In genomic region chr17:74810699-74811485, GRCh38 we compare ENCODE assay signal across 32 cellular contexts. TPM values are rescaled to one million over a fixed set of nuclear protein-coding genes. Genes with fewer than 3 reads are reported as not detected.
DNase-seq lines count a peak whose midpoint lies in the region; ATAC-seq, FAIRE-seq and TF ChIP-seq lines count a peak whose summit lies in the region.
"Had no signal": no experiment of that assay in that cellular context is flagged by ENCODE, and none has a peak within 500 bp of the region (broad histone marks: within the 10 kb centered on the region; RNA-seq: fewer than 3 reads in every experiment).

No MANE protein-coding gene starts in this region.

- peaks cover 13 to 24% of the 10 kb centered on the region in 2 experiments for H4K20me1 ChIP-seq in H1 (replicated peaks in 1 of 2; ENCODE audit: control insufficient read depth in 1 of 2, insufficient read depth in 2 of 2, low read length in 2 of 2)

- no peaks in the 10 kb centered on the region for H3K79me2 ChIP-seq in H1 (ENCODE audit: control insufficient read depth in 1 of 2, insufficient read depth in 2 of 2, low read length in 2 of 2)

- CTCF ChIA-PET in H1 (lab: Charles Lee; ENCODE audit: partially characterized antibody): interaction anchor here (1.9 to 99.6 kb wide), 3 partner anchors 8 to 66 kb away, joined by 5 to 2981 read pairs (median 2981); partner anchors contain the start of genes FDXR, GRIN2C and NAT9

- H4K8ac ChIP-seq in H1 (ENCODE audit: extremely low read depth, insufficient read depth, low read length): no peak overlapping the region

- TF ChIP-seq CTCF in H1 (IDR thresholded peaks at IDR 0.05; ENCODE audit: control extremely low read depth in 1 of 3, insufficient read depth in 1 of 3, low read depth in 1 of 3, low read length in 3 of 3): no peak

- H3K36me3 Mint-ChIP-seq in T-helper 17 cell (ENCODE audit: low read depth): peaks cover 6% of the 10 kb centered on the region
- H3K36me3 Mint-ChIP-seq: natural killer cell treated with Interleukin-12 subunit alpha and Interleukin-12 subunit beta and Interleukin-15 and Interleukin-18, amount 100 ng/mL, for 72 hours had no signal

- H2BK20ac ChIP-seq in H1 (ENCODE audit: low read length): no peak overlapping the region

- H3K23me2 ChIP-seq in H1 (ENCODE audit: low read depth, low read length): no peaks in the 10 kb centered on the region

- no peak overlapping the region for H3K4me2 ChIP-seq in H1 (ENCODE audit: insufficient read depth in 1 of 2, low read depth in 2 of 2, low read length in 2 of 2)
- H3K4me2 ChIP-seq: SK-N-SH had no signal

- no peak overlapping the region for H3K9ac ChIP-seq in H1 (replicated peaks in 1 of 4; ENCODE audit: extremely low read depth in 1 of 4, low read depth in 3 of 4, low read length in 3 of 4)
- H3K9ac ChIP-seq: SK-N-SH had no signal

- FAIRE-seq in H1 (lab: Jason Lieb, UNC): no peak
- FAIRE-seq: G401.6 had no signal

- TF ChIP-seq RAD21 in H1 (IDR thresholded peaks at IDR 0.05 in 1 of 2, conservative IDR thresholded peaks at IDR 0.05 in 1 of 2; ENCODE audit: low read depth in 2 of 2, low read length in 2 of 2): no peak

- DNase-seq in Ammon's horn (ENCODE audit: low spot score): peak; percentile 76
- no peak for DNase-seq in T-helper 17 cell
- no peak for DNase-seq in H1 (ENCODE audit: low read depth in 1 of 2, low spot score in 2 of 2)
- peak; percentile 16 for DNase-seq in middle frontal gyrus (ENCODE audit: extremely low spot score, low spot score)
- no peak for DNase-seq in DMS53 treated with DMSO at 0.1 percent for 48 hours (lab: John Stamatoyannopoulos, UW; ENCODE audit: unreplicated experiment)
- DNase-seq in activated gamma-delta T cell (lab: John Stamatoyannopoulos, UW): no peak
- DNase-seq in HPDE6-E6E7 (ENCODE audit: extremely low spot score): no peak
- DNase-seq: activated CD4-positive, alpha-beta T cell treated with anti-CD3 and anti-CD28 coated beads, Interleukin-2, amount 10 ng/mL, durations not matched to agents 24 days and 14 days; activated naive CD4-positive, alpha-beta T cell treated with anti-CD3 and anti-CD28 coated beads for 36 hours; activated T-cell treated with anti-CD3 and anti-CD28 coated beads, Interleukin-2, amount 50 U/mL, for 4 hours; CD8-positive, alpha-beta T cell; cortex of kidney; DMS153; endodermal cell; foreskin keratinocyte; immature natural killer cell; NCI-H1105; NCI-H187 treated with DMSO at 0.1 percent for 48 hours; NCI-H774; ovary; SK-N-SH; spleen; T-helper 2 cell; transverse colon had no signal

- no peaks in the 10 kb centered on the region for H3K36me3 ChIP-seq in H1 (ENCODE audit: control insufficient read depth in 2 of 4, insufficient read depth in 4 of 4, low read length in 3 of 4)
- H3K36me3 ChIP-seq: ovary, transverse colon had no signal

- no peak overlapping the region for H3K27ac ChIP-seq in H1 (ENCODE audit: low read depth, low read length)
- H3K27ac ChIP-seq: foreskin keratinocyte, RWPE1, spleen, transverse colon had no signal

- no peaks in the 10 kb centered on the region for H3K27me3 Mint-ChIP-seq in T-helper 17 cell
- H3K27me3 Mint-ChIP-seq: activated CD4-positive, alpha-beta T cell treated with anti-CD3 and anti-CD28 coated beads, Interleukin-2, amount 10 ng/mL, durations not matched to agents 24 days and 14 days; natural killer cell treated with Interleukin-12 subunit alpha and Interleukin-12 subunit beta and Interleukin-15 and Interleukin-18, amount 100 ng/mL, for 72 hours had no signal

- H3K4me1 ChIP-seq in H1 (replicated peaks in 1 of 4; ENCODE audit: control insufficient read depth in 3 of 4, insufficient read depth in 4 of 4, low read length in 3 of 4): peaks cover 0 to 4% (median 1%) of the 10 kb centered on the region in 4 experiments; a peak in 2 of 7 replicates
- H3K4me1 ChIP-seq: foreskin keratinocyte, transverse colon had no signal

- no peak overlapping the region for H3K4me3 Mint-ChIP-seq in T-helper 17 cell
- H3K4me3 Mint-ChIP-seq: activated CD4-positive, alpha-beta T cell treated with anti-CD3 and anti-CD28 coated beads, Interleukin-2, amount 10 ng/mL, durations not matched to agents 24 days and 14 days; activated naive CD4-positive, alpha-beta T cell treated with anti-CD3 and anti-CD28 coated beads for 36 hours; activated T-cell treated with anti-CD3 and anti-CD28 coated beads, Interleukin-2, amount 50 U/mL, for 4 hours; CD8-positive, alpha-beta T cell; endodermal cell; immature natural killer cell; natural killer cell treated with Interleukin-12 subunit alpha and Interleukin-12 subunit beta and Interleukin-15 and Interleukin-18, amount 100 ng/mL, for 72 hours had no signal

- 0 out of 2 replicates have a peak overlapping the region, but pooled peaks have one; percentile 1 for H2AK5ac ChIP-seq in H1 (ENCODE audit: low read depth, low read length)

- no peak for TF ChIP-seq POLR2A in H1 (IDR thresholded peaks at IDR 0.05; ENCODE audit: control extremely low read depth in 1 of 2, low read depth in 2 of 2, low read length in 2 of 2)

- H3K4ac ChIP-seq in H1 (replicated peaks; ENCODE audit: insufficient read length, low read depth, low read length): no peak overlapping the region

- H2BK120ac ChIP-seq in H1 (replicated peaks; ENCODE audit: low read depth, low read length): no peak overlapping the region

- H3K9me3 ChIP-seq in T-helper 17 cell (ENCODE audit: control insufficient read depth, low read length, poor library complexity, severe bottlenecking): no peaks in the 10 kb centered on the region
- H3K9me3 ChIP-seq in H1 (ENCODE audit: insufficient read depth in 2 of 2, low read depth in 1 of 2, low read length in 1 of 2): no peaks in the 10 kb centered on the region
- H3K9me3 ChIP-seq: esophagus muscularis mucosa, ovary, SK-N-SH, spleen, transverse colon had no signal

- H4K5ac ChIP-seq in H1 (ENCODE audit: insufficient read length, low read depth, low read length): no peak overlapping the region

- ATAC-seq in T-helper 17 cell: no peak
- ATAC-seq in GM18502 (IDR thresholded peaks at IDR 0.05; ENCODE audit: poor library complexity, unreplicated experiment): no peak
- ATAC-seq: activated T-cell treated with anti-CD3 and anti-CD28 coated beads, Interleukin-2, amount 50 U/mL, for 4 hours; CD8-positive, alpha-beta T cell; foreskin keratinocyte; HCT116; natural killer cell treated with Interleukin-12 subunit alpha and Interleukin-12 subunit beta and Interleukin-15 and Interleukin-18, amount 100 ng/mL, for 72 hours; right cardiac atrium had no signal

- H4K91ac ChIP-seq in H1 (replicated peaks; ENCODE audit: insufficient read length, low read length): no peak overlapping the region

- no peak overlapping the region for H2BK5ac ChIP-seq in H1 (ENCODE audit: low read depth, low read length)

- H2BK15ac ChIP-seq in H1 (ENCODE audit: low read length): no peak overlapping the region

- peaks cover 13% of the 10 kb centered on the region for H3K4me1 Mint-ChIP-seq in T-helper 17 cell

- TF ChIP-seq EP300 in H1 (IDR thresholded peaks at IDR 0.05; ENCODE audit: borderline replicate concordance in 1 of 2, low read depth in 2 of 2, low read length in 2 of 2): no peak

- no peaks in the 10 kb centered on the region; the same call in 1 of the 2 replicates for H3K79me1 ChIP-seq in H1 (ENCODE audit: low read depth, low read length)

- H3K27me3 ChIP-seq in H1 (replicated peaks in 1 of 4; ENCODE audit: control insufficient read depth in 3 of 4, extremely low read depth in 1 of 4, insufficient read depth in 3 of 4, low read length in 3 of 4): no peaks in the 10 kb centered on the region; a peak in 3 of 7 replicates
- H3K27me3 ChIP-seq: esophagus muscularis mucosa, foreskin keratinocyte, ovary, spleen, transverse colon had no signal

- H3K18ac ChIP-seq in H1 (ENCODE audit: extremely low read depth, low read length): no peak overlapping the region

- no peak overlapping the region for H3K56ac ChIP-seq in H1 (replicated peaks; ENCODE audit: insufficient read length, low read depth, low read length)

- POLR2A ChIA-PET in H1 (lab: Charles Lee; ENCODE audit: partially characterized antibody): no interaction called here

- no peak overlapping the region for H2AFZ ChIP-seq in H1 (ENCODE audit: low read length)

- no peak overlapping the region for H3K23ac ChIP-seq in H1 (ENCODE audit: insufficient read length)

- H3K4me3 ChIP-seq in H1 (ENCODE audit: extremely low read depth in 1 of 4, insufficient read depth in 2 of 4, low read depth in 3 of 4, low read length in 4 of 4): no peak overlapping the region
- H3K4me3 ChIP-seq: esophagus muscularis mucosa, ovary, spleen, transverse colon had no signal

- no peak overlapping the region for H2BK12ac ChIP-seq in H1 (ENCODE audit: low read depth, low read length)

- no peak overlapping the region for H3K14ac ChIP-seq in H1 (ENCODE audit: insufficient read length)

- peak overlapping the region; percentile 83 for H3K27ac Mint-ChIP-seq in T-helper 17 cell
- H3K27ac Mint-ChIP-seq: activated CD4-positive, alpha-beta T cell treated with anti-CD3 and anti-CD28 coated beads, Interleukin-2, amount 10 ng/mL, durations not matched to agents 24 days and 14 days; activated naive CD4-positive, alpha-beta T cell treated with anti-CD3 and anti-CD28 coated beads for 36 hours; CD8-positive, alpha-beta T cell; endodermal cell; natural killer cell treated with Interleukin-12 subunit alpha and Interleukin-12 subunit beta and Interleukin-15 and Interleukin-18, amount 100 ng/mL, for 72 hours had no signal

- WGBS in H1 (ENCODE audit: extremely low coverage in 1 of 2, insufficient coverage in 1 of 2, insufficient read length in 1 of 2, insufficient replicate concordance in 2 of 2, low coverage in 1 of 2, low lambda C conversion rate in 2 of 2, missing lambda C conversion rate in 1 of 2), 2 experiments: 91% methylated on average over 15 of the region's 15 CpGs; no CpG with 5 or more reads in 1 of the 2 experiments

RNA-seq across cellular contexts. Expression of gene NAT9, which starts 34.7 kb away (rescaled TPM):
- total RNA-seq in T-helper 17 cell: 10 to 100 TPM; 32.3 to 32.8 TPM
- total RNA-seq in H1 (2021; fragmentation: NEBNext Ultra II Directional; extraction: Animal tissue kit (Norgen Biotek cat#: 25700)): 40.6 and 42.7 TPM in 2 replicates
- 32.3 and 42.4 TPM in 2 replicates for polyA plus RNA-seq in H1 (2011; rRNA removed)
- polyA plus RNA-seq in H1 (2011; cell fraction: cytosol; rRNA removed): 67.6 TPM
- polyA plus RNA-seq in H1 (2011; cell fraction: nucleus; rRNA removed): 198 TPM
- 49.1 to 72.7 TPM (median 58.9 TPM) in 4 replicates for polyA plus RNA-seq in H1 (2012, experiment 1 of 2)
- 32.4 TPM for polyA plus RNA-seq in H1 (2012, experiment 2 of 2)
- 28.5 TPM for polyA plus RNA-seq in H1 (2013, experiment 1 of 2)
- polyA plus RNA-seq in H1 (2013, experiment 2 of 2): 24.6 TPM
- 39.6 and 41.7 TPM in 2 replicates for polyA minus RNA-seq in H1 (2011; rRNA and poly(A)+ RNA removed)
- polyA minus RNA-seq in H1 (2011; cell fraction: cytosol; rRNA and poly(A)+ RNA removed): 18.8 TPM
- polyA minus RNA-seq in H1 (2011; cell fraction: nucleus; rRNA and poly(A)+ RNA removed): 50.9 TPM

RNA-seq across cellular contexts. Expression of gene GRIN2C, which starts 48.8 kb away (rescaled TPM):
- not detected for total RNA-seq in T-helper 17 cell
- total RNA-seq in H1 (2021; fragmentation: NEBNext Ultra II Directional; extraction: Animal tissue kit (Norgen Biotek cat#: 25700)): 0.07 TPM in 1 of 2 replicates, not detected in the other
- 0.06 and 0.11 TPM in 2 replicates for polyA plus RNA-seq in H1 (2011; rRNA removed)
- polyA plus RNA-seq in H1 (2011; cell fraction: cytosol; rRNA removed): 0.05 TPM
- 0.20 TPM for polyA plus RNA-seq in H1 (2011; cell fraction: nucleus; rRNA removed)
- 0.06 to 0.29 TPM (median 0.19 TPM) in 4 replicates for polyA plus RNA-seq in H1 (2012, experiment 1 of 2)
- polyA plus RNA-seq in H1 (2012, experiment 2 of 2): 0.05 TPM
- polyA plus RNA-seq in H1 (2013, experiment 1 of 2): 0.02 TPM
- 0.04 TPM for polyA plus RNA-seq in H1 (2013, experiment 2 of 2)
- 0.12 TPM in 1 of 2 replicates, not detected in the other for polyA minus RNA-seq in H1 (2011; rRNA and poly(A)+ RNA removed)
- polyA minus RNA-seq in H1 (2011; cell fraction: cytosol; rRNA and poly(A)+ RNA removed): not detected
- polyA minus RNA-seq in H1 (2011; cell fraction: nucleus; rRNA and poly(A)+ RNA removed): 0.20 TPM
- total RNA-seq: CD8-positive, alpha-beta T cell; foreskin keratinocyte; mononuclear cell; natural killer cell treated with Interleukin-12 subunit alpha and Interleukin-12 subunit beta and Interleukin-15 and Interleukin-18, amount 100 ng/mL, for 72 hours had no signal
- polyA plus RNA-seq: foreskin keratinocyte had no signal

Comparison
In these comparisons a context has a peak if more than half of its experiments do, and no peak if none do; other contexts are left out.
1. DNase-seq: peak in Ammon's horn (single experiment) and middle frontal gyrus (single experiment); none in T-helper 17 cell (0 of 3), H1 (0 of 2), DMS53 treated with DMSO at 0.1 percent for 48 hours (single experiment), activated gamma-delta T cell (single experiment) and HPDE6-E6E7 (single experiment).